In genomic region chr6:137798846-137799245, GRCh38 we compare ENCODE assay signal across 12 cellular contexts.
DNase-seq lines count a peak whose midpoint lies in the region; ATAC-seq lines count a peak whose summit lies in the region.
"Had no signal": no experiment of that assay in that cellular context is flagged by ENCODE, and none has a peak within 500 bp of the region (broad histone marks: within the 10 kb centered on the region; RNA-seq: fewer than 3 reads in every experiment).

No MANE protein-coding gene starts in this region.

- no peak overlapping the region for H3K4me3 Mint-ChIP-seq in activated CD4-positive, alpha-beta memory T cell treated with anti-CD3 and anti-CD28 coated beads for 36 hours
- no peak overlapping the region for H3K4me3 Mint-ChIP-seq in central memory CD8-positive, alpha-beta T cell

- peak overlapping the region; percentile 18 for H3K4me3 ChIP-seq in thymus (ENCODE audit: low read length)
- H3K4me3 ChIP-seq: sigmoid colon had no signal

- H3K9me3 Mint-ChIP-seq in activated CD4-positive, alpha-beta memory T cell treated with anti-CD3 and anti-CD28 coated beads for 36 hours, result no peaks in the 10 kb centered on the region
- H3K9me3 Mint-ChIP-seq in central memory CD8-positive, alpha-beta T cell, result no peaks in the 10 kb centered on the region

- peak overlapping the region; percentile 79 for H3K27ac ChIP-seq in thymus (ENCODE audit: low read depth)
- H3K27ac ChIP-seq: sigmoid colon had no signal

- CTCF ChIA-PET in activated CD4-positive, alpha-beta memory T cell treated with anti-CD3 and anti-CD28 coated beads for 36 hours (lab: Charles Lee), result interaction anchor here (0.9 to 5.2 kb wide), 30 partner anchors 9 to 208 kb away, joined by 3 to 170 read pairs (median 8); partner anchors contain the start of gene TNFAIP3

- H3K9me3 ChIP-seq in thymus (ENCODE audit: control insufficient read depth), result no peaks in the 10 kb centered on the region
- H3K9me3 ChIP-seq: sigmoid colon had no signal

- peak overlapping the region; percentile 61 for H3K27ac Mint-ChIP-seq in activated CD4-positive, alpha-beta memory T cell treated with anti-CD3 and anti-CD28 coated beads for 36 hours
- H3K27ac Mint-ChIP-seq in central memory CD8-positive, alpha-beta T cell (ENCODE audit: low read depth), result peak overlapping the region; percentile 82

- peaks cover 38% of the 10 kb centered on the region for H3K4me1 ChIP-seq in thymus (ENCODE audit: control insufficient read depth, insufficient read depth, low read length)

- H3K27me3 Mint-ChIP-seq in activated CD4-positive, alpha-beta memory T cell treated with anti-CD3 and anti-CD28 coated beads for 36 hours, result no peaks in the 10 kb centered on the region
- no peaks in the 10 kb centered on the region for H3K27me3 Mint-ChIP-seq in central memory CD8-positive, alpha-beta T cell

- WGBS in thymus, result 31% methylated on average over 3 of the region's 3 CpGs

- peaks cover 60% of the 10 kb centered on the region for H3K4me1 Mint-ChIP-seq in activated CD4-positive, alpha-beta memory T cell treated with anti-CD3 and anti-CD28 coated beads for 36 hours (ENCODE audit: low read depth)
- peaks cover 47% of the 10 kb centered on the region for H3K4me1 Mint-ChIP-seq in central memory CD8-positive, alpha-beta T cell

- POLR2A ChIA-PET in activated CD4-positive, alpha-beta memory T cell treated with anti-CD3 and anti-CD28 coated beads for 36 hours (lab: Charles Lee), result interaction anchor here (0.6 to 2.9 kb wide), 9 partner anchors 9 to 177 kb away, joined by 3 to 40 read pairs (median 4); partner anchors contain the start of gene TNFAIP3

- H3K36me3 ChIP-seq in thymus (ENCODE audit: control insufficient read depth, insufficient read depth), result no peaks in the 10 kb centered on the region
- H3K36me3 ChIP-seq: sigmoid colon had no signal

- intact Hi-C loops in activated CD4-positive, alpha-beta memory T cell treated with anti-CD3 and anti-CD28 coated beads for 36 hours (cut with micrococcal nuclease), result no loop called here
- intact Hi-C loops in head of caudate nucleus (cut with DNase I), result no loop called here

- ATAC-seq in central memory CD8-positive, alpha-beta T cell (replicated peaks; ENCODE audit: extremely low read depth, poor library complexity, severe bottlenecking), result no peak
- ATAC-seq in GM19328 (IDR thresholded peaks at IDR 0.05; ENCODE audit: unreplicated experiment), result no peak

- no peaks in the 10 kb centered on the region for H3K27me3 ChIP-seq in thymus (ENCODE audit: control insufficient read depth, insufficient read depth)
- H3K27me3 ChIP-seq: sigmoid colon had no signal

- DNase-seq in stimulated activated CD4-positive, alpha-beta T cell treated with anti-CD3 and anti-CD28 coated beads, Interleukin-4, amount 100 ng/mL, for 24 hours, result peak; percentile 24
- DNase-seq in stimulated activated CD4-positive, alpha-beta T cell treated with anti-CD3 and anti-CD28 coated beads, Interleukin-12 subunit alpha, Interleukin-12 subunit beta, amount 100 ng/mL, for 4 hours, result no peak
- DNase-seq in activated CD4-positive, alpha-beta memory T cell treated with anti-CD3 and anti-CD28 coated beads for 36 hours, result peak; percentile 63
- no peak for DNase-seq in central memory CD8-positive, alpha-beta T cell (ENCODE audit: low spot score in 2 of 2)
- no peak for DNase-seq in head of caudate nucleus
- DNase-seq in COR-L47 (lab: John Stamatoyannopoulos, UW), result no peak
- DNase-seq: AML-193, mesenchymal stem cell, SIG-M5, sigmoid colon had no signal

- peaks cover 3% of the 10 kb centered on the region for H3K36me3 Mint-ChIP-seq in activated CD4-positive, alpha-beta memory T cell treated with anti-CD3 and anti-CD28 coated beads for 36 hours
- peaks cover 1% of the 10 kb centered on the region for H3K36me3 Mint-ChIP-seq in central memory CD8-positive, alpha-beta T cell (ENCODE audit: insufficient read depth)

Comparison
In these comparisons a context has a peak if more than half of its experiments do, and no peak if none do; other contexts are left out.
1. DNase-seq: peak in stimulated activated CD4-positive, alpha-beta T cell treated with anti-CD3 and anti-CD28 coated beads, Interleukin-4, amount 100 ng/mL, for 24 hours (single experiment) and activated CD4-positive, alpha-beta memory T cell treated with anti-CD3 and anti-CD28 coated beads for 36 hours (single experiment); none in stimulated activated CD4-positive, alpha-beta T cell treated with anti-CD3 and anti-CD28 coated beads, Interleukin-12 subunit alpha, Interleukin-12 subunit beta, amount 100 ng/mL, for 4 hours (single experiment), central memory CD8-positive, alpha-beta T cell (0 of 2), head of caudate nucleus (0 of 42) and COR-L47 (single experiment).